In the genomic region with DNA sequence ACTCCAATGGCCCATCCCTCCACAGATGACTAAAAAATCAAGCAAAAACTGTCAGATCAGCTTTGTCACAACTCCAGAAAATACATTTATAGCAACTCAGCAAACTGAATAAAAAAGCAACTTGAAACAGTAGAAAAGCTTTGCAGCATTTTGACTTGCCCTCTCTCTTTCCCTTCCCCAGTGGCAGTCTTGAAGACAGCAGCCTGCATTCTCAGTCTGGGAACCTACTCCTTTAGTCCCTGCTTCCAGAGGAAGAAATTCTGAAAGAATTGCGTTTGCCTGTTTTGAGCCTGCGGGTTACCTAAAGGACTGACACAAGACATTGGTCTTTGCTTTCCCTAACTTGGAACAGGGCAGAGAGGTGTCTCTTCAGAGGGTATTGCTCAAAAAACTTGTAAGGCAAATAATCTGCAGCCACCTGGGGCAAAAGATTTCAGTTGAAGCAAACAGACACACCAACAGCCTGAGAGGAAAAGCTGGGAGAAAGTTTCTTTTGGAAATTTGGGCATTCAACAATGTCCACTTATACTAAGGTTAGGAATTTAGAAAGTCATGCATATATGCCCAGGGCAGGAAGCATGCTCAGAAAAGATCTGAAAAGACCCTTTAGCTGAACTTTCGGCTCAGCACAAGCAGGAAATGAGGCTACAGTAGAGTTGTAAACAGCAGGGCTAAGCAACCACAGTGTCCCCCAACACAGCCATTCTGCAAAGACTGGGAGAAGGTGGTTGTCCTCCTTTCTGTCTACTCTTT, we compare ENCODE assay signal across 11 cellular contexts. TPM values are rescaled to one million over a fixed set of nuclear protein-coding genes. Genes with fewer than 3 reads are reported as not detected.
A peak's percentile ranks its signal among the peaks of the same experiment; 100 is the strongest.
DNase-seq lines count a peak whose midpoint lies in the region; ATAC-seq, FAIRE-seq and TF ChIP-seq lines count a peak whose summit lies in the region.
"Had no signal": no experiment of that assay in that cellular context is flagged by ENCODE, and none has a peak within 500 bp of the region (broad histone marks: within the 10 kb centered on the region; RNA-seq: fewer than 3 reads in every experiment).

No MANE protein-coding gene starts in this region.

- peak overlapping the region; percentile 48 to 81 (median 56) for H3K4me3 Mint-ChIP-seq in CD4-positive, alpha-beta memory T cell
- peak overlapping the region; percentile 21 to 51 (median 29) for H3K4me3 Mint-ChIP-seq in T-cell

- TF ChIP-seq RAD21 in HepG2 (CRISPR knock-in tag; IDR thresholded peaks at IDR 0.05) = no peak

- no peak for TF ChIP-seq EP300 in HepG2 (IDR thresholded peaks at IDR 0.05; ENCODE audit: low read depth in 2 of 2, low read length in 2 of 2)
- no peak for TF ChIP-seq EP300 in HepG2 (CRISPR knock-in tag; IDR thresholded peaks at IDR 0.05; ENCODE audit: borderline replicate concordance)

- peak in 2 of 5 donors; percentile 12 to 15 for DNase-seq in CD4-positive, alpha-beta memory T cell
- DNase-seq in T-cell (peak in 8 of 34 experiments; percentile 8 to 49 (median 20)), HepG2 (ENCODE audit: low spot score) (no peak), frontal cortex (ENCODE audit: low spot score in 2 of 2) (no peak), H7 (no peak), NCI-H510A treated with DMSO at 0.1 percent for 48 hours (lab: John Stamatoyannopoulos, UW) (no peak)
- no peak for DNase-seq in stimulated activated naive CD4-positive, alpha-beta T cell treated with Interleukin-2 at 50 U/mL for 16 hours (lab: John Stamatoyannopoulos, UW)
- DNase-seq: Calu3, NCI-H1105 had no signal

- peaks cover 28% of the 10 kb centered on the region for H3K4me1 ChIP-seq in CD4-positive, alpha-beta memory T cell (ENCODE audit: insufficient read depth, low read length)
- H3K4me1 ChIP-seq in HepG2 (ENCODE audit: insufficient read depth, low read length) = peaks cover 24% of the 10 kb centered on the region

- TF ChIP-seq CTCF in HepG2 (CRISPR knock-in tag; IDR thresholded peaks at IDR 0.05) = no peak

- H3K9me3 Mint-ChIP-seq in CD4-positive, alpha-beta memory T cell = peaks cover 0 to 12% (median 5%) of the 10 kb centered on the region in 8 donors
- peaks cover 0 to 5% (median 4%) of the 10 kb centered on the region in 3 donors for H3K9me3 Mint-ChIP-seq in T-cell

- no TSS peak for BruUV-seq in HepG2 (replicated peaks; lab: Mats Ljungman, UMichigan)

- H3K4me1 Mint-ChIP-seq in CD4-positive, alpha-beta memory T cell = peaks cover 20 to 27% (median 23%) of the 10 kb centered on the region in 4 donors
- H3K4me1 Mint-ChIP-seq in T-cell = peaks cover 25 to 30% (median 27%) of the 10 kb centered on the region in 3 donors

- FAIRE-seq in HepG2 (lab: Jason Lieb, UNC) (no peak), frontal cortex (lab: Jason Lieb, UNC) (no peak)
- FAIRE-seq: urothelium cell line had no signal

- H3K36me3 ChIP-seq in CD4-positive, alpha-beta memory T cell (ENCODE audit: insufficient read depth, low read length) = no peaks in the 10 kb centered on the region
- H3K36me3 ChIP-seq in HepG2 (replicated peaks in 1 of 2; ENCODE audit: control insufficient read depth in 1 of 2, insufficient read depth in 2 of 2, low read length in 2 of 2) (peaks cover 2 to 21% of the 10 kb centered on the region in 2 experiments; a peak in 3 of 5 replicates), H7 (replicated peaks; ENCODE audit: control insufficient read depth, insufficient read depth, low read length) (peaks cover 1% of the 10 kb centered on the region; the same call in 1 of the 2 replicates)

- no peaks in the 10 kb centered on the region for H3K27me3 Mint-ChIP-seq in CD4-positive, alpha-beta memory T cell
- H3K27me3 Mint-ChIP-seq in T-cell = no peaks in the 10 kb centered on the region

- H3K4me2 ChIP-seq in HepG2 (ENCODE audit: low read depth, low read length) = peak overlapping the region; percentile 5; the same call in 1 of the 2 replicates

- H3K36me3 Mint-ChIP-seq in CD4-positive, alpha-beta memory T cell = peaks cover 9 to 15% of the 10 kb centered on the region in 2 donors
- peaks cover 8% of the 10 kb centered on the region for H3K36me3 Mint-ChIP-seq in T-cell

- no peaks in the 10 kb centered on the region for H3K9me3 ChIP-seq in CD4-positive, alpha-beta memory T cell (ENCODE audit: control insufficient read depth in 1 of 2, low read length in 2 of 2)
- H3K9me3 ChIP-seq in HepG2 (ENCODE audit: low read length) = peaks cover 8% of the 10 kb centered on the region

- H3K79me2 ChIP-seq in HepG2 (ENCODE audit: insufficient read depth, low read length) = peaks cover 60% of the 10 kb centered on the region

- H3K9ac ChIP-seq in HepG2 (ENCODE audit: insufficient read depth, low read depth, low read length) = no peak overlapping the region

- H3K27ac Mint-ChIP-seq in CD4-positive, alpha-beta memory T cell = peak overlapping the region; percentile 74 to 96 (median 82)
- peak overlapping the region; percentile 94 to 97 for H3K27ac Mint-ChIP-seq in T-cell

- no peak overlapping the region for H3K4me3 ChIP-seq in CD4-positive, alpha-beta memory T cell (ENCODE audit: low read length in 2 of 2)
- H3K4me3 ChIP-seq in HepG2 (replicated peaks in 1 of 3; ENCODE audit: insufficient read depth in 1 of 3, low read depth in 2 of 3, low read length in 3 of 3) (no peak overlapping the region), H7 (ENCODE audit: insufficient read depth, low read depth, low read length) (no peak overlapping the region)

- no peak for TF ChIP-seq POLR2A in HepG2 (IDR thresholded peaks at IDR 0.05; ENCODE audit: insufficient read depth in 1 of 2, low read depth in 2 of 2, low read length in 2 of 2)

- POLR2A ChIA-PET in CD4-positive, alpha-beta memory T cell (lab: Charles Lee; ENCODE audit: partially characterized antibody) = interaction anchor here (0.7 to 4.0 kb wide), 13 partner anchors 9 to 840 kb away, joined by 3 to 47 read pairs (median 9); a partner anchor contains a TSS
- POLR2A ChIA-PET in T-cell (lab: Charles Lee) (interaction anchor here in 1 of 2 donors (0.8 kb wide), 1 partner anchor 1502 kb away, joined by 3 read pairs; no protein-coding TSS in a partner anchor), HepG2 (lab: Yijun Ruan, JAX) (interaction anchor here (1.5 to 1.6 kb wide), 4 partner anchors 8 to 17 kb away, joined by 4 to 10 read pairs (median 5); no protein-coding TSS in a partner anchor)

- in situ Hi-C loops in HepG2 (cut with HindIII; ENCODE audit: extremely low pct_ligation_motif_present, low pct_unique_long_range_greater_than_20kb) = no loop called here

- intact Hi-C loops in CD4-positive, alpha-beta memory T cell (cut with micrococcal nuclease) = loop anchor here (2.0 kb wide), 1 partner anchor 18 kb away; no protein-coding TSS in a partner anchor
- intact Hi-C loops in HepG2 (cut with micrococcal nuclease; ENCODE audit: unreplicated experiment) = no loop called here

- no peaks in the 10 kb centered on the region for H4K20me1 ChIP-seq in HepG2 (ENCODE audit: insufficient read depth, low read length)

- CTCF ChIA-PET in CD4-positive, alpha-beta memory T cell (lab: Charles Lee; ENCODE audit: partially characterized antibody) = interaction anchor here (0.8 to 3.7 kb wide), 10 partner anchors 11 to 70 kb away, joined by 3 to 22 read pairs (median 4); a partner anchor contains a TSS
- CTCF ChIA-PET in T-cell (lab: Charles Lee) = interaction anchor here in 1 of 2 donors (0.6 kb wide), 1 partner anchor 823 kb away, joined by 3 read pairs; no protein-coding TSS in a partner anchor
- CTCF ChIA-PET in HepG2 (lab: Yijun Ruan, JAX; ENCODE audit: low intra/inter-chr PET ratio, low total read pairs) = no interaction called here

- H3K27me3 ChIP-seq in CD4-positive, alpha-beta memory T cell (ENCODE audit: insufficient read depth, low read length) = no peaks in the 10 kb centered on the region
- H3K27me3 ChIP-seq in HepG2 (ENCODE audit: control insufficient read depth in 1 of 2, insufficient read depth in 2 of 2, low read length in 2 of 2) (no peaks in the 10 kb centered on the region; a peak in 1 of 5 replicates), H7 (ENCODE audit: control insufficient read depth, insufficient read depth, low read length) (no peaks in the 10 kb centered on the region)

- peak overlapping the region; percentile 43 for H3K27ac ChIP-seq in CD4-positive, alpha-beta memory T cell (ENCODE audit: low read depth, low read length)
- peak overlapping the region; percentile 69 for H3K27ac ChIP-seq in HepG2 (ENCODE audit: extremely low read length, insufficient read depth, low read length)

- H2AFZ ChIP-seq in HepG2 (ENCODE audit: low read length) = no peak overlapping the region

- 84% methylated on average over 3 of the region's 3 CpGs for WGBS in HepG2 (ENCODE audit: low lambda C conversion rate)

- peak; percentile 64 for ATAC-seq in GM21529 (IDR thresholded peaks at IDR 0.05; ENCODE audit: unreplicated experiment)
- ATAC-seq in T-cell (replicated peaks in 1 of 4) = peak; percentile 90 to 97 (median 94)
- ATAC-seq in HepG2 = peak; percentile 67; the same call in 2 of the 3 replicates

RNA-seq across cellular contexts. Expression of a gene that starts 15.2 kb away (rescaled TPM):
- 10 to 100 TPM; 29.8 to 30.3 TPM for total RNA-seq in CD4-positive, alpha-beta memory T cell
- polyA plus RNA-seq in CD4-positive, alpha-beta memory T cell = 10 to 100 TPM; 25.3 to 30.5 TPM
- total RNA-seq in T-cell = 10 to 100 TPM; 16.2 to 31.4 (median 21.8) TPM
- total RNA-seq in HepG2 (2016; rRNA removed; fragmentation: Illumina TruSeq; extraction: Trizol) = 59.6 and 96.2 TPM in 2 replicates
- 187 and 190 TPM in 2 replicates for total RNA-seq in HepG2 (2016; cell fraction: cytosol; rRNA removed; fragmentation: Illumina TruSeq; extraction: Trizol; ENCODE audit: low read depth)
- 58.0 and 98.8 TPM in 2 replicates for total RNA-seq in HepG2 (2016; cell fraction: insoluble cytoplasmic fraction; rRNA removed; fragmentation: Illumina TruSeq; extraction: Trizol)
- 218 and 226 TPM in 2 replicates for total RNA-seq in HepG2 (2016; cell fraction: membrane; rRNA removed; fragmentation: Illumina TruSeq; extraction: Trizol)
- total RNA-seq in HepG2 (2016; cell fraction: nucleus; rRNA removed; fragmentation: Illumina TruSeq; extraction: Trizol) = 63.3 and 75.6 TPM in 2 replicates
- polyA plus RNA-seq in HepG2 (2011; rRNA removed) = 97.4 and 103 TPM in 2 replicates
- polyA plus RNA-seq in HepG2 (2011; cell fraction: cytosol; rRNA removed) = 70.4 and 119 TPM in 2 replicates
- polyA plus RNA-seq in HepG2 (2011; cell fraction: nucleus; rRNA removed) = 52.2 and 66.4 TPM in 2 replicates
- 137 and 167 TPM in 2 replicates for polyA plus RNA-seq in HepG2 (2012)
- polyA plus RNA-seq in HepG2 (2016; cell fraction: cytosol; fragmentation: Illumina TruSeq; extraction: Trizol; ENCODE audit: low read depth) = 214 and 245 TPM in 2 replicates
- 71.1 and 77.0 TPM in 2 replicates for polyA plus RNA-seq in HepG2 (2016; cell fraction: insoluble cytoplasmic fraction; fragmentation: Illumina TruSeq; extraction: Trizol; ENCODE audit: low read depth)
- polyA plus RNA-seq in HepG2 (2016; cell fraction: membrane; fragmentation: Illumina TruSeq; extraction: Trizol; ENCODE audit: low read depth) = 233 and 237 TPM in 2 replicates
- polyA plus RNA-seq in HepG2 (2016; cell fraction: nucleus; fragmentation: Illumina TruSeq; extraction: Trizol; ENCODE audit: insufficient read depth, low read depth) = 115 and 125 TPM in 2 replicates
- 5.1 and 25.0 TPM in 2 replicates for polyA minus RNA-seq in HepG2 (2011; rRNA and poly(A)+ RNA removed; ENCODE audit: low replicate concordance)
- 50.7 and 55.5 TPM in 2 replicates for polyA minus RNA-seq in HepG2 (2011; cell fraction: cytosol; rRNA and poly(A)+ RNA removed)
- polyA minus RNA-seq in HepG2 (2011; cell fraction: nucleus; rRNA and poly(A)+ RNA removed) = 68.4 and 80.7 TPM in 2 replicates
- 2.9 TPM for total RNA-seq in frontal cortex
- total RNA-seq in H7 (2014; rRNA removed; shearing (Covaris generic)) = 10.3 and 16.1 TPM in 2 replicates

RNA-seq across cellular contexts. Expression of a gene that starts 19.4 kb away (rescaled TPM):
- 1 to 10 TPM; 5.1 to 5.4 TPM for total RNA-seq in CD4-positive, alpha-beta memory T cell
- polyA plus RNA-seq in CD4-positive, alpha-beta memory T cell = 1 to 10 TPM in 1 of 2 donors, under 1 TPM in 1; 0.39 to 1.7 TPM
- total RNA-seq in T-cell = 1 to 10 TPM; 3.7 to 6.2 (median 5.8) TPM
- total RNA-seq in HepG2 (2016; rRNA removed; fragmentation: Illumina TruSeq; extraction: Trizol) = 7.7 and 8.1 TPM in 2 replicates
- total RNA-seq in HepG2 (2016; cell fraction: cytosol; rRNA removed; fragmentation: Illumina TruSeq; extraction: Trizol; ENCODE audit: low read depth) = 1.2 TPM in 2 replicates
- 8.0 and 8.1 TPM in 2 replicates for total RNA-seq in HepG2 (2016; cell fraction: insoluble cytoplasmic fraction; rRNA removed; fragmentation: Illumina TruSeq; extraction: Trizol)
- 3.0 and 4.0 TPM in 2 replicates for total RNA-seq in HepG2 (2016; cell fraction: membrane; rRNA removed; fragmentation: Illumina TruSeq; extraction: Trizol)
- total RNA-seq in HepG2 (2016; cell fraction: nucleus; rRNA removed; fragmentation: Illumina TruSeq; extraction: Trizol) = 10.3 and 11.5 TPM in 2 replicates
- 1.8 and 2.9 TPM in 2 replicates for polyA plus RNA-seq in HepG2 (2011; rRNA removed)
- polyA plus RNA-seq in HepG2 (2011; cell fraction: cytosol; rRNA removed) = 1.1 TPM in 2 replicates
- 2.0 and 3.3 TPM in 2 replicates for polyA plus RNA-seq in HepG2 (2011; cell fraction: nucleus; rRNA removed)
- polyA plus RNA-seq in HepG2 (2012) = 2.5 and 4.6 TPM in 2 replicates
- polyA plus RNA-seq in HepG2 (2016; cell fraction: cytosol; fragmentation: Illumina TruSeq; extraction: Trizol; ENCODE audit: low read depth) = 0.44 and 0.57 TPM in 2 replicates
- 7.1 and 7.8 TPM in 2 replicates for polyA plus RNA-seq in HepG2 (2016; cell fraction: insoluble cytoplasmic fraction; fragmentation: Illumina TruSeq; extraction: Trizol; ENCODE audit: low read depth)
- 1.4 and 1.7 TPM in 2 replicates for polyA plus RNA-seq in HepG2 (2016; cell fraction: membrane; fragmentation: Illumina TruSeq; extraction: Trizol; ENCODE audit: low read depth)
- polyA plus RNA-seq in HepG2 (2016; cell fraction: nucleus; fragmentation: Illumina TruSeq; extraction: Trizol; ENCODE audit: insufficient read depth, low read depth) = 19.1 and 20.1 TPM in 2 replicates
- polyA minus RNA-seq in HepG2 (2011; rRNA and poly(A)+ RNA removed; ENCODE audit: low replicate concordance) = 2.3 and 10.9 TPM in 2 replicates
- 1.8 and 2.5 TPM in 2 replicates for polyA minus RNA-seq in HepG2 (2011; cell fraction: cytosol; rRNA and poly(A)+ RNA removed)
- 3.4 and 5.7 TPM in 2 replicates for polyA minus RNA-seq in HepG2 (2011; cell fraction: nucleus; rRNA and poly(A)+ RNA removed)
- 4.1 TPM for total RNA-seq in frontal cortex
- total RNA-seq in H7 (2014; rRNA removed; shearing (Covaris generic)) = 10.0 and 12.3 TPM in 2 replicates

RNA-seq across cellular contexts. Expression of a gene that starts 51.2 kb away (rescaled TPM):
- 10 to 100 TPM; 35.5 to 36.6 TPM for total RNA-seq in CD4-positive, alpha-beta memory T cell
- 10 to 100 TPM; 18.6 to 31.1 TPM for polyA plus RNA-seq in CD4-positive, alpha-beta memory T cell
- total RNA-seq in T-cell (10 to 100 TPM; 18.2 to 30.8 (median 25.3) TPM), HepG2 (2016; rRNA removed; fragmentation: Illumina TruSeq; extraction: Trizol) (14.3 and 16.9 TPM in 2 replicates), frontal cortex (13.9 TPM)
- 18.4 and 20.8 TPM in 2 replicates for total RNA-seq in HepG2 (2016; cell fraction: cytosol; rRNA removed; fragmentation: Illumina TruSeq; extraction: Trizol; ENCODE audit: low read depth)
- total RNA-seq in HepG2 (2016; cell fraction: insoluble cytoplasmic fraction; rRNA removed; fragmentation: Illumina TruSeq; extraction: Trizol) = 15.7 TPM in 2 replicates
- total RNA-seq in HepG2 (2016; cell fraction: membrane; rRNA removed; fragmentation: Illumina TruSeq; extraction: Trizol) = 19.9 and 20.6 TPM in 2 replicates
- total RNA-seq in HepG2 (2016; cell fraction: nucleus; rRNA removed; fragmentation: Illumina TruSeq; extraction: Trizol) = 7.3 and 8.2 TPM in 2 replicates
- polyA plus RNA-seq in HepG2 (2011; rRNA removed) = 21.7 and 26.6 TPM in 2 replicates
- polyA plus RNA-seq in HepG2 (2011; cell fraction: cytosol; rRNA removed) = 20.8 and 23.4 TPM in 2 replicates
- polyA plus RNA-seq in HepG2 (2011; cell fraction: nucleus; rRNA removed) = 12.7 and 13.6 TPM in 2 replicates
- polyA plus RNA-seq in HepG2 (2012) = 42.1 and 46.6 TPM in 2 replicates
- polyA plus RNA-seq in HepG2 (2016; cell fraction: cytosol; fragmentation: Illumina TruSeq; extraction: Trizol; ENCODE audit: low read depth) = 13.3 and 14.9 TPM in 2 replicates
- 23.9 and 25.8 TPM in 2 replicates for polyA plus RNA-seq in HepG2 (2016; cell fraction: insoluble cytoplasmic fraction; fragmentation: Illumina TruSeq; extraction: Trizol; ENCODE audit: low read depth)
- polyA plus RNA-seq in HepG2 (2016; cell fraction: membrane; fragmentation: Illumina TruSeq; extraction: Trizol; ENCODE audit: low read depth) = 20.6 and 21.6 TPM in 2 replicates
- polyA plus RNA-seq in HepG2 (2016; cell fraction: nucleus; fragmentation: Illumina TruSeq; extraction: Trizol; ENCODE audit: insufficient read depth, low read depth) = 23.5 and 25.3 TPM in 2 replicates
- polyA minus RNA-seq in HepG2 (2011; rRNA and poly(A)+ RNA removed; ENCODE audit: low replicate concordance) = 1.4 and 6.0 TPM in 2 replicates
- polyA minus RNA-seq in HepG2 (2011; cell fraction: cytosol; rRNA and poly(A)+ RNA removed) = 9.7 and 10.0 TPM in 2 replicates
- polyA minus RNA-seq in HepG2 (2011; cell fraction: nucleus; rRNA and poly(A)+ RNA removed) = 10.3 and 10.7 TPM in 2 replicates
- 4.6 and 10.0 TPM in 2 replicates for total RNA-seq in H7 (2014; rRNA removed; shearing (Covaris generic))
